1 cellular context compared by ENCODE assay signal in the genomic region with DNA sequence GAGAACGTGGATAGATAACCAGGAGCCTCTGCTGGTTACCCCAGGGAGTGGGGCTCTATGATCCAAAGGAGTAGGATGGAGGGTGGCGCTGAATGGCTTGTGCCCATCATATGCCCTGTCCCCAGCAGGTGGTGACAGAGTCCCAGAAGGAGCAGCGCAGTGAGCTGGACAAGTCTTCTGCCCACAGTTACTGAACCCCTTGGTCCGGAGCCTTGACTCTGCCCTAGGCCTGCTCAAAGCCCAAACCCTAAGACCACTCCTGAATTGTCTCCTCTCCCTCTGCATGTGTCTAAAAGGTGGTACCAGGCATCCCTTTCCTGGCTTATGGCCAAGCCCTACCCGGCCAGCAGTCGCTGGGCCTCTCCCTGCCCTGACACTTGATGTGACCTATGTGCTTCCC.
TF ChIP-seq lines count a peak whose summit lies in the region.

No MANE protein-coding gene starts in this region.

TF ChIP-seq in GM23338, 12 proteins besides CTCF, POLR2A, EP300 and RAD21:
- TF ChIP-seq STAT1 (IDR thresholded peaks at IDR 0.05; ENCODE audit: unreplicated experiment) (no peak), ZNF114 (CRISPR knock-in tag; IDR thresholded peaks at IDR 0.05) (no peak), JUNB (IDR thresholded peaks at IDR 0.05; ENCODE audit: unreplicated experiment) (no peak), EZH2 (IDR thresholded peaks at IDR 0.05; ENCODE audit: low read depth, unreplicated experiment) (no peak), CREB1 (CRISPR knock-in tag; IDR thresholded peaks at IDR 0.05; ENCODE audit: low read depth) (no peak), EZH2phosphoT487 (IDR thresholded peaks at IDR 0.05; ENCODE audit: unreplicated experiment) (no peak), ZNF331 (CRISPR knock-in tag; IDR thresholded peaks at IDR 0.05; ENCODE audit: low read depth) (no peak), POLR2AphosphoS5 (IDR thresholded peaks at IDR 0.05; ENCODE audit: low read depth) (no peak), NANOG (IDR thresholded peaks at IDR 0.05; ENCODE audit: borderline replicate concordance) (no peak)
- TF ChIP-seq, protein P1, sequence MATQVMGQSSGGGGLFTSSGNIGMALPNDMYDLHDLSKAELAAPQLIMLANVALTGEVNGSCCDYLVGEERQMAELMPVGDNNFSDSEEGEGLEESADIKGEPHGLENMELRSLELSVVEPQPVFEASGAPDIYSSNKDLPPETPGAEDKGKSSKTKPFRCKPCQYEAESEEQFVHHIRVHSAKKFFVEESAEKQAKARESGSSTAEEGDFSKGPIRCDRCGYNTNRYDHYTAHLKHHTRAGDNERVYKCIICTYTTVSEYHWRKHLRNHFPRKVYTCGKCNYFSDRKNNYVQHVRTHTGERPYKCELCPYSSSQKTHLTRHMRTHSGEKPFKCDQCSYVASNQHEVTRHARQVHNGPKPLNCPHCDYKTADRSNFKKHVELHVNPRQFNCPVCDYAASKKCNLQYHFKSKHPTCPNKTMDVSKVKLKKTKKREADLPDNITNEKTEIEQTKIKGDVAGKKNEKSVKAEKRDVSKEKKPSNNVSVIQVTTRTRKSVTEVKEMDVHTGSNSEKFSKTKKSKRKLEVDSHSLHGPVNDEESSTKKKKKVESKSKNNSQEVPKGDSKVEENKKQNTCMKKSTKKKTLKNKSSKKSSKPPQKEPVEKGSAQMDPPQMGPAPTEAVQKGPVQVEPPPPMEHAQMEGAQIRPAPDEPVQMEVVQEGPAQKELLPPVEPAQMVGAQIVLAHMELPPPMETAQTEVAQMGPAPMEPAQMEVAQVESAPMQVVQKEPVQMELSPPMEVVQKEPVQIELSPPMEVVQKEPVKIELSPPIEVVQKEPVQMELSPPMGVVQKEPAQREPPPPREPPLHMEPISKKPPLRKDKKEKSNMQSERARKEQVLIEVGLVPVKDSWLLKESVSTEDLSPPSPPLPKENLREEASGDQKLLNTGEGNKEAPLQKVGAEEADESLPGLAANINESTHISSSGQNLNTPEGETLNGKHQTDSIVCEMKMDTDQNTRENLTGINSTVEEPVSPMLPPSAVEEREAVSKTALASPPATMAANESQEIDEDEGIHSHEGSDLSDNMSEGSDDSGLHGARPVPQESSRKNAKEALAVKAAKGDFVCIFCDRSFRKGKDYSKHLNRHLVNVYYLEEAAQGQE (IDR thresholded peaks at IDR 0.05; ENCODE audit: unreplicated experiment), result no peak
- TF ChIP-seq, protein P2, sequence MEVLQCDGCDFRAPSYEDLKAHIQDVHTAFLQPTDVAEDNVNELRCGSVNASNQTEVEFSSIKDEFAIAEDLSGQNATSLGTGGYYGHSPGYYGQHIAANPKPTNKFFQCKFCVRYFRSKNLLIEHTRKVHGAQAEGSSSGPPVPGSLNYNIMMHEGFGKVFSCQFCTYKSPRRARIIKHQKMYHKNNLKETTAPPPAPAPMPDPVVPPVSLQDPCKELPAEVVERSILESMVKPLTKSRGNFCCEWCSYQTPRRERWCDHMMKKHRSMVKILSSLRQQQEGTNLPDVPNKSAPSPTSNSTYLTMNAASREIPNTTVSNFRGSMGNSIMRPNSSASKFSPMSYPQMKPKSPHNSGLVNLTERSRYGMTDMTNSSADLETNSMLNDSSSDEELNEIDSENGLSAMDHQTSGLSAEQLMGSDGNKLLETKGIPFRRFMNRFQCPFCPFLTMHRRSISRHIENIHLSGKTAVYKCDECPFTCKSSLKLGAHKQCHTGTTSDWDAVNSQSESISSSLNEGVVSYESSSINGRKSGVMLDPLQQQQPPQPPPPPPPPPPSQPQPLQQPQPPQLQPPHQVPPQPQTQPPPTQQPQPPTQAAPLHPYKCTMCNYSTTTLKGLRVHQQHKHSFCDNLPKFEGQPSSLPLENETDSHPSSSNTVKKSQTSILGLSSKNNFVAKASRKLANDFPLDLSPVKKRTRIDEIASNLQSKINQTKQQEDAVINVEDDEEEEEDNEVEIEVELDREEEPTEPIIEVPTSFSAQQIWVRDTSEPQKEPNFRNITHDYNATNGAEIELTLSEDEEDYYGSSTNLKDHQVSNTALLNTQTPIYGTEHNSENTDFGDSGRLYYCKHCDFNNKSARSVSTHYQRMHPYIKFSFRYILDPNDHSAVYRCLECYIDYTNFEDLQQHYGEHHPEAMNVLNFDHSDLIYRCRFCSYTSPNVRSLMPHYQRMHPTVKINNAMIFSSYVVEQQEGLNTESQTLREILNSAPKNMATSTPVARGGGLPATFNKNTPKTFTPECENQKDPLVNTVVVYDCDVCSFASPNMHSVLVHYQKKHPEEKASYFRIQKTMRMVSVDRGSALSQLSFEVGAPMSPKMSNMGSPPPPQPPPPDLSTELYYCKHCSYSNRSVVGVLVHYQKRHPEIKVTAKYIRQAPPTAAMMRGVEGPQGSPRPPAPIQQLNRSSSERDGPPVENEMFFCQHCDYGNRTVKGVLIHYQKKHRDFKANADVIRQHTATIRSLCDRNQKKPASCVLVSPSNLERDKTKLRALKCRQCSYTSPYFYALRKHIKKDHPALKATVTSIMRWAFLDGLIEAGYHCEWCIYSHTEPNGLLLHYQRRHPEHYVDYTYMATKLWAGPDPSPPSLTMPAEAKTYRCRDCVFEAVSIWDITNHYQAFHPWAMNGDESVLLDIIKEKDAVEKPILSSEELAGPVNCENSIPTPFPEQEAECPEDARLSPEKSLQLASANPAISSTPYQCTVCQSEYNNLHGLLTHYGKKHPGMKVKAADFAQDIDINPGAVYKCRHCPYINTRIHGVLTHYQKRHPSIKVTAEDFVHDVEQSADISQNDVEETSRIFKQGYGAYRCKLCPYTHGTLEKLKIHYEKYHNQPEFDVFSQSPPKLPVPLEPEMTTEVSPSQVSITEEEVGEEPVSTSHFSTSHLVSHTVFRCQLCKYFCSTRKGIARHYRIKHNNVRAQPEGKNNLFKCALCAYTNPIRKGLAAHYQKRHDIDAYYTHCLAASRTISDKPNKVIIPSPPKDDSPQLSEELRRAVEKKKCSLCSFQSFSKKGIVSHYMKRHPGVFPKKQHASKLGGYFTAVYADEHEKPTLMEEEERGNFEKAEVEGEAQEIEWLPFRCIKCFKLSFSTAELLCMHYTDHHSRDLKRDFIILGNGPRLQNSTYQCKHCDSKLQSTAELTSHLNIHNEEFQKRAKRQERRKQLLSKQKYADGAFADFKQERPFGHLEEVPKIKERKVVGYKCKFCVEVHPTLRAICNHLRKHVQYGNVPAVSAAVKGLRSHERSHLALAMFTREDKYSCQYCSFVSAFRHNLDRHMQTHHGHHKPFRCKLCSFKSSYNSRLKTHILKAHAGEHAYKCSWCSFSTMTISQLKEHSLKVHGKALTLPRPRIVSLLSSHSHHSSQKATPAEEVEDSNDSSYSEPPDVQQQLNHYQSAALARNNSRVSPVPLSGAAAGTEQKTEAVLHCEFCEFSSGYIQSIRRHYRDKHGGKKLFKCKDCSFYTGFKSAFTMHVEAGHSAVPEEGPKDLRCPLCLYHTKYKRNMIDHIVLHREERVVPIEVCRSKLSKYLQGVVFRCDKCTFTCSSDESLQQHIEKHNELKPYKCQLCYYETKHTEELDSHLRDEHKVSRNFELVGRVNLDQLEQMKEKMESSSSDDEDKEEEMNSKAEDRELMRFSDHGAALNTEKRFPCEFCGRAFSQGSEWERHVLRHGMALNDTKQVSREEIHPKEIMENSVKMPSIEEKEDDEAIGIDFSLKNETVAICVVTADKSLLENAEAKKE (CRISPR knock-in tag; IDR thresholded peaks at IDR 0.05), result no peak
- TF ChIP-seq, protein P3, sequence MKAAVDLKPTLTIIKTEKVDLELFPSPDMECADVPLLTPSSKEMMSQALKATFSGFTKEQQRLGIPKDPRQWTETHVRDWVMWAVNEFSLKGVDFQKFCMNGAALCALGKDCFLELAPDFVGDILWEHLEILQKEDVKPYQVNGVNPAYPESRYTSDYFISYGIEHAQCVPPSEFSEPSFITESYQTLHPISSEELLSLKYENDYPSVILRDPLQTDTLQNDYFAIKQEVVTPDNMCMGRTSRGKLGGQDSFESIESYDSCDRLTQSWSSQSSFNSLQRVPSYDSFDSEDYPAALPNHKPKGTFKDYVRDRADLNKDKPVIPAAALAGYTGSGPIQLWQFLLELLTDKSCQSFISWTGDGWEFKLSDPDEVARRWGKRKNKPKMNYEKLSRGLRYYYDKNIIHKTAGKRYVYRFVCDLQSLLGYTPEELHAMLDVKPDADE (IDR thresholded peaks at IDR 0.05), result no peak
